Comparison of ENCODE assay signal across 8 cellular contexts in the genomic region with DNA sequence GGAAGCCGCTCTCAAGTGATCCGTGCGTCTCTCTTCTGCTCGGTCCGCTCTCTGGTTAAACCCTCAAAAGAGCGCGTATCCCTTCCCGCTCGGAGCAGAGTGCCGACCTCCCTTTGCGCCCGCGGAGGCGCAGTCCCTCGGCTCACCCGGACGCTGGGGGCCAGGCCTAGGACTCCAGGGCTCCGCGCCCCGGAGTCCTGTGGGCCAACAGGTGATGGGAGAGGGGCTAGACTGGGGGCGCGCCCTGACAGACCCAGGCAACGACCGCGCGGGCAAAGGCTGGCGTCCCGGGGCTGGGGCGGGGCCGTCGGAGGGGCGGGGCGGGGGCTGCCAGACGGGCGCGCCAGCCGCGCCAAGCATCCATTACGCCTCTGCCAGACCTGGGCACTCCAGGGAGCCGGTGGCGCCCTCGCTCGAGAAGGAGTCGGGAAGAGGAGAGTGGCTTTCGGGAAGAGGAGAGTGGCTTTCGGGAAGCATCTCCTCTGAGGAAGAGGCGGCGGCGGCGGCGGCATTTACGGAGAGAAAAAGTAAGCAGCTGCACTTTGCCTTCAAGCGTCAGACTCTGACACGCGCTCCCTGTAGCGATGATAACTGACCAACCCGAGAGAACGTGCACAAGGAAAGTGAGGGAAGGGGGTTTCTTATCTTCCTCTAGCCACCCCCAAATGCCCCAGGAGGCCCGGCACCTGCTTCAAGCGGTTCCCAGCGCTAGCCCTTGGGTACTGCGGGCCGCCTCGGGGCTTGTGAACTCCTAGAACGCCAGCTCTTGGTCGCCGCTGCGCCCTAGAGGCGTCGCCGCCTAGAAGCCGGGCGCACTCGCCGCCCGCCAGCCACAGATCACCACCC. TPM values are rescaled to one million over a fixed set of nuclear protein-coding genes. Genes with fewer than 3 reads are reported as not detected.
A peak's percentile ranks its signal among the peaks of the same experiment; 100 is the strongest.
DNase-seq lines count a peak whose midpoint lies in the region; ATAC-seq and TF ChIP-seq lines count a peak whose summit lies in the region.

No MANE protein-coding gene starts in this region.

- POLR2A ChIA-PET in MCF 10A (lab: Yijun Ruan, JAX) (no interaction called here), PC-3 (lab: Charles Lee; ENCODE audit: unreplicated experiment) (no interaction called here)

- H3K4me3 Mint-ChIP-seq in MCF 10A (ENCODE audit: unreplicated experiment) = no peak overlapping the region

- H4K20me1 ChIP-seq in PC-3 (ENCODE audit: low read length) (no peaks in the 10 kb centered on the region), fibroblast of lung (ENCODE audit: control insufficient read depth, extremely low read depth, insufficient read depth, low read length) (no peaks in the 10 kb centered on the region), neural cell (ENCODE audit: insufficient read depth) (no peaks in the 10 kb centered on the region)

- peak overlapping the region; percentile 43 to 70 (median 54) for H3K4me3 ChIP-seq in breast epithelium
- peak overlapping the region; percentile 81 for H3K4me3 ChIP-seq in PC-3 (ENCODE audit: low read length)
- peak overlapping the region in 2 of 4 experiments; percentile 4 to 64 for H3K4me3 ChIP-seq in fibroblast of lung (replicated peaks in 1 of 4; ENCODE audit: control extremely low read depth in 1 of 4, insufficient read depth in 1 of 4, low read depth in 3 of 4, low read length in 4 of 4)
- H3K4me3 ChIP-seq in neural cell (ENCODE audit: low read length) = peak overlapping the region; percentile 83

- H3K27ac Mint-ChIP-seq in MCF 10A (ENCODE audit: low read depth, unreplicated experiment) = no peak overlapping the region

- TF ChIP-seq EP300 in neural cell (conservative IDR thresholded peaks at IDR 0.05; ENCODE audit: poor library complexity, severe bottlenecking) = no peak

- BruUV-seq in MCF 10A (replicated peaks; lab: Mats Ljungman, UMichigan) (no TSS peak), PC-3 (replicated peaks; lab: Mats Ljungman, UMichigan) (no TSS peak)

- intact Hi-C loops in breast epithelium (cut with DNase I; ENCODE audit: low total_unique reads) = no loop called here
- intact Hi-C loops in MCF 10A (cut with micrococcal nuclease) = no loop called here
- intact Hi-C loops in PC-3 (cut with micrococcal nuclease) = loop anchor here (5.0 kb wide), 2 partner anchors 69 to 174 kb away; no protein-coding TSS in a partner anchor

- peak; percentile 11 for ATAC-seq in PC-3
- ATAC-seq in HG03469 (IDR thresholded peaks at IDR 0.05; ENCODE audit: unreplicated experiment) = no peak
- ATAC-seq in HG02970 (IDR thresholded peaks at IDR 0.05; ENCODE audit: low FRiP score, unreplicated experiment) = no peak
- no peak for ATAC-seq in HG03175 (IDR thresholded peaks at IDR 0.05; ENCODE audit: unreplicated experiment)

- DNase-seq in breast epithelium (ENCODE audit: low spot score in 2 of 2) (peak in 1 of 2 donors; percentile 52), MCF 10A (ENCODE audit: unreplicated experiment) (no peak), PC-3 (peak; percentile 8), fibroblast of lung (ENCODE audit: low read depth in 2 of 2) (peak; percentile 30 to 32)

- H3K27me3 ChIP-seq in breast epithelium (peaks cover 3 to 82% of the 10 kb centered on the region in 2 donors), PC-3 (ENCODE audit: low read length) (peaks cover 49% of the 10 kb centered on the region), fibroblast of lung (ENCODE audit: control insufficient read depth, insufficient read depth, low read length) (peaks cover 16% of the 10 kb centered on the region), neural cell (ENCODE audit: insufficient read depth, low read depth, low read length) (peaks cover 22% of the 10 kb centered on the region)

- H3K9ac ChIP-seq in PC-3 (ENCODE audit: low read length) (peak overlapping the region; percentile 45), fibroblast of lung (ENCODE audit: insufficient read depth, low read length) (no peak overlapping the region), neural cell (ENCODE audit: low read length) (peak overlapping the region; percentile 69)

- H3K9me3 Mint-ChIP-seq in MCF 10A (ENCODE audit: unreplicated experiment) = no peaks in the 10 kb centered on the region

- H3K79me2 ChIP-seq in PC-3 (ENCODE audit: low read length) = no peaks in the 10 kb centered on the region
- no peaks in the 10 kb centered on the region for H3K79me2 ChIP-seq in fibroblast of lung (ENCODE audit: control insufficient read depth, insufficient read depth, low read length)
- H3K79me2 ChIP-seq in neural cell (replicated peaks; ENCODE audit: insufficient read depth, low read length) = peaks cover 25% of the 10 kb centered on the region

- H3K4me2 ChIP-seq in PC-3 (ENCODE audit: low read length) (peak overlapping the region; percentile 97), fibroblast of lung (ENCODE audit: extremely low read depth, insufficient read depth, low read length) (no peak overlapping the region), neural cell (ENCODE audit: low read length) (peak overlapping the region; percentile 81)

- H3K36me3 ChIP-seq in breast epithelium = no peaks in the 10 kb centered on the region
- no peaks in the 10 kb centered on the region for H3K36me3 ChIP-seq in PC-3 (ENCODE audit: low read depth, low read length)
- no peaks in the 10 kb centered on the region for H3K36me3 ChIP-seq in fibroblast of lung (ENCODE audit: control insufficient read depth, insufficient read depth, low read length)
- no peaks in the 10 kb centered on the region for H3K36me3 ChIP-seq in neural cell (ENCODE audit: insufficient read depth, low read length)

- H3K27ac ChIP-seq in breast epithelium (no peak overlapping the region), PC-3 (ENCODE audit: low read length) (no peak overlapping the region), fibroblast of lung (ENCODE audit: insufficient read depth, low read length) (no peak overlapping the region), neural cell (ENCODE audit: low read length) (peak overlapping the region; percentile 14)

- no peaks in the 10 kb centered on the region for H3K36me3 Mint-ChIP-seq in MCF 10A (ENCODE audit: insufficient read depth, unreplicated experiment)

- H3K9me2 ChIP-seq in PC-3 (replicated peaks; ENCODE audit: low read length) (no peaks in the 10 kb centered on the region), neural cell (ENCODE audit: insufficient read depth, low read length) (no peaks in the 10 kb centered on the region)

- H3K9me3 ChIP-seq in breast epithelium (no peaks in the 10 kb centered on the region), PC-3 (ENCODE audit: low read length) (no peaks in the 10 kb centered on the region), fibroblast of lung (ENCODE audit: control insufficient read depth, insufficient read depth, low read depth, low read length) (no peaks in the 10 kb centered on the region), neural cell (ENCODE audit: low read length) (no peaks in the 10 kb centered on the region)

- H3K27me3 Mint-ChIP-seq in MCF 10A (ENCODE audit: insufficient read depth, unreplicated experiment) = peaks cover 54% of the 10 kb centered on the region

- H3F3A ChIP-seq in PC-3 (ENCODE audit: low read length, unreplicated experiment) (no peaks in the 10 kb centered on the region), neural cell (ENCODE audit: insufficient read depth, low read length, poor library complexity, severe bottlenecking) (no peaks in the 10 kb centered on the region)

- no peak for TF ChIP-seq POLR2A in breast epithelium (IDR thresholded peaks at IDR 0.05)

- H3K4me1 ChIP-seq in breast epithelium = peaks cover 0 to 8% of the 10 kb centered on the region in 2 donors
- H3K4me1 ChIP-seq in PC-3 (ENCODE audit: insufficient read depth, low read length) = 0 out of 2 replicates have a peak, but pooled peaks cover 2% of the 10 kb centered on the region
- H3K4me1 ChIP-seq in fibroblast of lung (ENCODE audit: control insufficient read depth, extremely low read depth, insufficient read depth, low read length) = no peaks in the 10 kb centered on the region

- TF ChIP-seq RAD21 in neural cell (conservative IDR thresholded peaks at IDR 0.05) = no peak

- no peak for TF ChIP-seq CTCF in breast epithelium (IDR thresholded peaks at IDR 0.05)
- TF ChIP-seq CTCF in MCF 10A (IDR thresholded peaks at IDR 0.05; ENCODE audit: unreplicated experiment) = no peak
- TF ChIP-seq CTCF in PC-3 (conservative IDR thresholded peaks at IDR 0.05; ENCODE audit: low read depth, low read length) = no peak
- TF ChIP-seq CTCF in fibroblast of lung (conservative IDR thresholded peaks at IDR 0.05 in 1 of 2, IDR thresholded peaks at IDR 0.05 in 1 of 2; ENCODE audit: low read depth in 1 of 2, low read length in 2 of 2) = no peak
- no peak for TF ChIP-seq CTCF in neural cell (IDR thresholded peaks at IDR 0.05; ENCODE audit: poor library complexity, severe bottlenecking)

- H2AFZ ChIP-seq in PC-3 (ENCODE audit: low read length) (peak overlapping the region; percentile 76), fibroblast of lung (ENCODE audit: low read length) (no peak overlapping the region), neural cell (ENCODE audit: low read depth, low read length) (peak overlapping the region; percentile 11)

- no peaks in the 10 kb centered on the region for H3K4me1 Mint-ChIP-seq in MCF 10A (ENCODE audit: insufficient read depth, unreplicated experiment)

- CTCF ChIA-PET in MCF 10A (lab: Yijun Ruan, JAX) (interaction anchor here (0.7 kb wide), 1 partner anchor 9 kb away, joined by 3 read pairs; no protein-coding TSS in a partner anchor), PC-3 (lab: Charles Lee) (interaction anchor here (0.6 to 1.0 kb wide), 2 partner anchors 275 to 606 kb away, joined by 3 to 5 read pairs; no protein-coding TSS in a partner anchor)

TF ChIP-seq in neural cell, 6 proteins besides CTCF, POLR2A, EP300 and RAD21:
- TF ChIP-seq MXI1 (conservative IDR thresholded peaks at IDR 0.05; ENCODE audit: poor library complexity, severe bottlenecking) (peak; percentile 39), TAF1 (IDR thresholded peaks at IDR 0.05; ENCODE audit: low read depth) (no peak)

RNA-seq across cellular contexts. Expression of a gene that starts 2.6 kb away (rescaled TPM):
- total RNA-seq in breast epithelium (1 to 10 TPM in 1 of 3 donors, under 1 TPM in 2; 0.66 to 1.8 (median 0.80) TPM), MCF 10A (2022) (not detected in 2 replicates), PC-3 (2014; rRNA removed) (0.52 and 1.4 TPM in 2 replicates), fibroblast of lung (under 0.01 TPM in 1 of 2 replicates, not detected in the other)
- polyA plus RNA-seq in fibroblast of lung (0.03 TPM in 1 of 2 replicates, not detected in the other), neural cell (11.2 and 17.4 TPM in 2 replicates)
- not detected in 2 replicates for polyA plus RNA-seq in fibroblast of lung (2012)
- polyA minus RNA-seq in fibroblast of lung (ENCODE audit: low replicate concordance) (not detected in 2 replicates), neural cell (53.6 and 54.1 TPM in 2 replicates)
